8 cellular contexts compared by ENCODE assay signal in genomic region chr17:58006924-58007780, GRCh38. TPM values are rescaled to one million over a fixed set of nuclear protein-coding genes. Genes with fewer than 3 reads are reported as not detected.
DNase-seq lines count a peak whose midpoint lies in the region; ATAC-seq and TF ChIP-seq lines count a peak whose summit lies in the region.

SRSF1 (minus strand) TSS chr17:58007246; CDS start chr17:58007137, 109 bp downstream.

- H3K4me2 ChIP-seq in PC-3 (ENCODE audit: low read length) = peak within 1 kb of the TSS; percentile 95

- TF ChIP-seq RAD21 in Ishikawa (IDR thresholded peaks at IDR 0.05; ENCODE audit: low read depth) = no peak

- peak; percentile 87 for ATAC-seq in GM21576 (IDR thresholded peaks at IDR 0.05; ENCODE audit: unreplicated experiment)
- peak; percentile 87 for ATAC-seq in PC-3

- H3K27me3 ChIP-seq in PC-3 (ENCODE audit: low read length) = no peaks in the 10 kb centered on the region
- no peaks in the 10 kb centered on the region for H3K27me3 ChIP-seq in mucosa of rectum (ENCODE audit: control insufficient read depth in 2 of 2, insufficient read depth in 2 of 2, low read length in 2 of 2)

- peak; percentile 97 for DNase-seq in DMS114 treated with DMSO at 0.1 percent for 48 hours (lab: John Stamatoyannopoulos, UW; ENCODE audit: unreplicated experiment)
- DNase-seq in PC-3 = peak; percentile 99
- peak; percentile 95 for DNase-seq in activated T-cell treated with anti-CD3 and anti-CD28 coated beads for 48 hours (ENCODE audit: low read depth)
- peak; percentile 75 for DNase-seq in epithelial cell of proximal tubule (ENCODE audit: low read depth)
- peak; percentile 98 for DNase-seq in stimulated activated CD8-positive, alpha-beta memory T cell treated with anti-CD3 and anti-CD28 coated beads, Interleukin-4, amount 100 ng/mL, for 48 hours

- H3K4me1 ChIP-seq in PC-3 (ENCODE audit: insufficient read depth, low read length) = peaks cover 29% of the 10 kb centered on the region
- H3K4me1 ChIP-seq in mucosa of rectum (ENCODE audit: control insufficient read depth in 2 of 2, insufficient read depth in 2 of 2, low read length in 2 of 2) = peaks cover 22 to 29% of the 10 kb centered on the region in 2 donors

- CTCF ChIA-PET in PC-3 (lab: Charles Lee) = interaction anchor here (0.6 to 0.8 kb wide), 4 partner anchors 41 to 173 kb away, joined by 3 to 6 read pairs (median 4); no protein-coding TSS in a partner anchor

- no peaks in the 10 kb centered on the region for H3K9me2 ChIP-seq in PC-3 (replicated peaks; ENCODE audit: low read length)

- H3K36me3 ChIP-seq in PC-3 (ENCODE audit: low read depth, low read length) = peaks cover 43% of the 10 kb centered on the region
- peaks cover 35 to 37% of the 10 kb centered on the region in 2 donors for H3K36me3 ChIP-seq in mucosa of rectum (ENCODE audit: control insufficient read depth in 2 of 2, insufficient read depth in 2 of 2, low read length in 2 of 2)

- H3K9me3 ChIP-seq in PC-3 (ENCODE audit: low read length) (no peaks in the 10 kb centered on the region), mucosa of rectum (ENCODE audit: control insufficient read depth in 2 of 2, low read length in 2 of 2) (no peaks in the 10 kb centered on the region)

- POLR2A ChIA-PET in PC-3 (lab: Charles Lee; ENCODE audit: unreplicated experiment) = interaction anchor here (0.5 to 1.2 kb wide), 11 partner anchors 22 to 527 kb away, joined by 3 to 15 read pairs (median 3); partner anchors contain the start of gene MRPS23

- H4K20me1 ChIP-seq in PC-3 (ENCODE audit: low read length) = peaks cover 42% of the 10 kb centered on the region

- peak within 1 kb of the TSS; percentile 88 for H2AFZ ChIP-seq in PC-3 (ENCODE audit: low read length)

- no peak for TF ChIP-seq CTCF in PC-3 (conservative IDR thresholded peaks at IDR 0.05; ENCODE audit: low read depth, low read length)
- TF ChIP-seq CTCF in epithelial cell of proximal tubule (conservative IDR thresholded peaks at IDR 0.05; ENCODE audit: low read depth, low read length) = no peak

- intact Hi-C loops in PC-3 (cut with micrococcal nuclease) = loop anchor here (1.0 kb wide), 1 partner anchor 77 kb away; no protein-coding TSS in a partner anchor

- TF ChIP-seq EP300 in Ishikawa (IDR thresholded peaks at IDR 0.05; ENCODE audit: borderline replicate concordance) = peak; percentile 51; the same call in 1 of the 2 replicates

- H3K27ac ChIP-seq in PC-3 (ENCODE audit: low read length) (peak within 1 kb of the TSS; percentile 90), mucosa of rectum (ENCODE audit: low read depth in 2 of 2, low read length in 2 of 2) (peak within 1 kb of the TSS; percentile 99)

- H3K79me2 ChIP-seq in PC-3 (ENCODE audit: low read length) = peaks cover 56% of the 10 kb centered on the region

- peaks cover 15% of the 10 kb centered on the region for H3F3A ChIP-seq in PC-3 (ENCODE audit: low read length, unreplicated experiment)

- BruUV-seq in PC-3 (replicated peaks; lab: Mats Ljungman, UMichigan) = TSS peak; percentile 79

- H3K4me3 ChIP-seq in PC-3 (ENCODE audit: low read length) = peak within 1 kb of the TSS; percentile 96
- peak within 1 kb of the TSS; percentile 75 for H3K4me3 ChIP-seq in epithelial cell of proximal tubule (ENCODE audit: low read depth, low read length)
- peak within 1 kb of the TSS; percentile 98 to 100 for H3K4me3 ChIP-seq in mucosa of rectum (ENCODE audit: low read length in 2 of 2)

- H3K9ac ChIP-seq in PC-3 (ENCODE audit: low read length) (peak within 1 kb of the TSS; percentile 98), mucosa of rectum (ENCODE audit: low read depth in 1 of 2, low read length in 2 of 2) (peak within 1 kb of the TSS; percentile 96 to 100)

TF ChIP-seq in Ishikawa, 13 proteins besides CTCF, POLR2A, EP300 and RAD21:
- peak; percentile 66 for TF ChIP-seq CREB1 (IDR thresholded peaks at IDR 0.05; ENCODE audit: low read depth)
- TF ChIP-seq MAX (IDR thresholded peaks at IDR 0.05) = peak; percentile 96
- TF ChIP-seq EGR1 (IDR thresholded peaks at IDR 0.05) = no peak
- TF ChIP-seq USF1 (IDR thresholded peaks at IDR 0.05) = peak; percentile 17
- TF ChIP-seq TEAD4 (IDR thresholded peaks at IDR 0.05) = peak; percentile 29; the same call in 1 of the 2 replicates
- TF ChIP-seq CEBPB (IDR thresholded peaks at IDR 0.05) = no peak; the same call in 1 of the 2 replicates
- TF ChIP-seq TCF12 (IDR thresholded peaks at IDR 0.05; ENCODE audit: low read depth) = peak; percentile 65; the same call in 1 of the 2 replicates
- TF ChIP-seq NFIC (IDR thresholded peaks at IDR 0.05) = 0 out of 2 replicates have a peak, but pooled peaks have one; percentile 11
- peak; percentile 12; the same call in 1 of the 2 replicates for TF ChIP-seq FOXM1 (IDR thresholded peaks at IDR 0.05; ENCODE audit: borderline replicate concordance, low read depth)
- no peak for TF ChIP-seq ZBTB7A (IDR thresholded peaks at IDR 0.05; ENCODE audit: low read depth)
- TF ChIP-seq YY1 (IDR thresholded peaks at IDR 0.05; ENCODE audit: low read depth) = peak; percentile 97
- TF ChIP-seq TAF1 (IDR thresholded peaks at IDR 0.05; ENCODE audit: low read depth) = peak; percentile 94
- no peak for TF ChIP-seq REST (IDR thresholded peaks at IDR 0.05; ENCODE audit: low read depth)

RNA-seq across cellular contexts. Expression of gene SRSF1, which starts in this region (rescaled TPM):
- total RNA-seq in PC-3 (2014; rRNA removed) (325 and 342 TPM in 2 replicates), epithelial cell of proximal tubule (293 and 299 TPM in 2 replicates)

Comparison
In these comparisons a context has a peak if more than half of its experiments do, and no peak if none do; other contexts are left out.
1. Peak in every context shown above with its lines: DNase-seq, ATAC-seq, H3K4me3 ChIP-seq and H3K27ac ChIP-seq.